ENCODE assay signal across 10 cellular contexts in the genomic region with DNA sequence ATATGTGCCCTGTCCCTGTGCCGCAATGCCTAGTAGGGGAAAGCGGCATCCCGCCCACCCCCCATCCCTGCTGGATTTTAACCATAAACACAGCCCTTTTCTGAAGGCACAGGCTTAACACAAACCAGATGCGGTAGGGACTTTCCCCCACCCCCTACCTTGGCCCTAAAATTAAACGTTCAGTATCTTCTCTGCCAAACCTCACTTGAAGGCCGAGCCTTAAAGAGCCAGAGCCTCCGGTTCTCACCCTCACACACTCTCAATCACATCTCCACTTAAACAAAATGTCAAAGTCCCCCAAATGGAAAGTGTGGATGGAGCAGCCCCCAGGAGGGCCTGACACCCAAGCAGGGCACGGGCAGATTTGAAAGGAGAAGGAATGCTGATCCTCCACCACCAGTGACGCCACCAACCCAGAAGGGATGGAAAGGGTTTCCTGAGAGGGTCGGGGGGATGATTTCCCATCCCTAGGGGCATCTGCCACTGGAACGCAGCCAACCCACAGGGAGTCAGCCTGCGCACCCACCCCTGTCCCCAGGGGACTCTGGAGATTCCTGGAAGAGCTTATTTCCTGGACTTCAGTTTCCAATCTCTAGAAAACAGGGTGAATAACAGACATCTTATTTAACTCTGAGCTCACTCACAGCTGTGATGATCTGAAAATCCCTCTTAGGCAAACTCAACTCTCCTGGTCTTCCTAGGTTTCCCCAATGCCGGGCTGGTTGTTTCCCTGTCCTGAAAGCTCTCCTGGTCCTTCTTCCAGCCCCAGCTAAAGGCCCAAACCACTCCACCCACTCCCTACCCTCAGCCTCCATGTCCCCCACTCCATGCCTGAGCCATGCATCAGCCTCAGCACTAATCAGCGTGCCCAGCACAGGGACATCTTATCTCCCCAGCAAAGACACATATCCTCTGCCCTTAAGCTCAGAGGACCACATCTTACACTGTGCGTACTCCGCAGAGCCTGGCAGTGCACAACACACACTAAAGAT. TPM values are rescaled to one million over a fixed set of nuclear protein-coding genes. Genes with fewer than 3 reads are reported as not detected.
DNase-seq lines count a peak whose midpoint lies in the region; ATAC-seq and TF ChIP-seq lines count a peak whose summit lies in the region.
"Had no signal": no experiment of that assay in that cellular context is flagged by ENCODE, and none has a peak within 500 bp of the region (broad histone marks: within the 10 kb centered on the region; RNA-seq: fewer than 3 reads in every experiment).

No MANE protein-coding gene starts in this region.

- no peaks in the 10 kb centered on the region for H3K9me3 Mint-ChIP-seq in endodermal cell
- peaks cover 4% of the 10 kb centered on the region for H3K9me3 Mint-ChIP-seq in neural crest cell

- H3K4me1 Mint-ChIP-seq in endodermal cell (peaks cover 57% of the 10 kb centered on the region), neural crest cell (peaks cover 45% of the 10 kb centered on the region)

- ATAC-seq in HG03432 (IDR thresholded peaks at IDR 0.05; ENCODE audit: unreplicated experiment): no peak
- no peak for ATAC-seq in HG03457 (IDR thresholded peaks at IDR 0.05; ENCODE audit: unreplicated experiment)
- no peak for ATAC-seq in GM19467 (IDR thresholded peaks at IDR 0.05; ENCODE audit: unreplicated experiment)

- no peak overlapping the region for H3K4me3 ChIP-seq in endodermal cell (ENCODE audit: low read length)

- 93 to 97% methylated on average over 6 to 16 of the region's 16 CpGs for WGBS in endodermal cell (ENCODE audit: insufficient coverage in 1 of 2, insufficient read length in 1 of 2), 2 experiments

- H3K9ac ChIP-seq in endodermal cell (ENCODE audit: extremely low read depth, low read length, poor library complexity, severe bottlenecking): no peak overlapping the region

- H3K36me3 Mint-ChIP-seq in endodermal cell (ENCODE audit: low read depth): peaks cover 40% of the 10 kb centered on the region
- peaks cover 2% of the 10 kb centered on the region for H3K36me3 Mint-ChIP-seq in neural crest cell (ENCODE audit: low read depth)

- H3K36me3 ChIP-seq in endodermal cell (ENCODE audit: control insufficient read depth, insufficient read depth, low read length): peaks cover 46% of the 10 kb centered on the region

- peak overlapping the region; percentile 71 for H3K27ac Mint-ChIP-seq in endodermal cell
- peak overlapping the region; percentile 48 for H3K27ac Mint-ChIP-seq in neural crest cell (ENCODE audit: unreplicated experiment)

- H3K27ac ChIP-seq in endodermal cell (ENCODE audit: low read depth, low read length): no peak overlapping the region

- H3K9me3 ChIP-seq in endodermal cell (ENCODE audit: control insufficient read depth, low read length): no peaks in the 10 kb centered on the region

- H3K27me3 Mint-ChIP-seq in endodermal cell (ENCODE audit: insufficient read depth) (no peaks in the 10 kb centered on the region), neural crest cell (ENCODE audit: low read depth) (no peaks in the 10 kb centered on the region)

- no peaks in the 10 kb centered on the region for H3K27me3 ChIP-seq in endodermal cell (ENCODE audit: control insufficient read depth, insufficient read depth, low read length, poor library complexity, severe bottlenecking)

- H3K4me1 ChIP-seq in endodermal cell (ENCODE audit: control insufficient read depth, insufficient read depth, low read length): peaks cover 8% of the 10 kb centered on the region

- TF ChIP-seq CTCF in AG09319 (IDR thresholded peaks at IDR 0.05; ENCODE audit: low read depth, low read length): no peak
- no peak for TF ChIP-seq CTCF in endodermal cell (conservative IDR thresholded peaks at IDR 0.05)
- TF ChIP-seq CTCF in neural crest cell (conservative IDR thresholded peaks at IDR 0.05): no peak

- DNase-seq in AG09319 (ENCODE audit: extremely low read depth, low read depth): peak; percentile 45
- DNase-seq in NCI-H82 treated with DMSO at 0.1 percent for 48 hours (lab: John Stamatoyannopoulos, UW; ENCODE audit: unreplicated experiment): peak; percentile 56
- DNase-seq in endodermal cell: no peak
- no peak for DNase-seq in neural crest cell (ENCODE audit: low read depth, low spot score)
- DNase-seq in HT-29 (ENCODE audit: low spot score): no peak
- DNase-seq: cortex of kidney, GF-D8 had no signal

- H3K4me3 Mint-ChIP-seq in endodermal cell: no peak overlapping the region
- H3K4me3 Mint-ChIP-seq in neural crest cell: no peak overlapping the region

RNA-seq across cellular contexts. Expression of gene ACTN1, which starts 26.3 kb away (rescaled TPM):
- 100 to 1,000 TPM; 190 to 275 TPM for total RNA-seq in endodermal cell
- polyA plus RNA-seq in endodermal cell (2013, experiment 1 of 2): 115 TPM
- 126 TPM for polyA plus RNA-seq in endodermal cell (2013, experiment 2 of 2)
- total RNA-seq in neural crest cell: 73.9 and 77.1 TPM in 2 replicates
- total RNA-seq in HT-29 (2014; rRNA removed; shearing (Covaris generic)): 104 and 115 TPM in 2 replicates

Comparison
In these comparisons a context has a peak if more than half of its experiments do, and no peak if none do; other contexts are left out.
1. DNase-seq: peak in AG09319 (single experiment) and NCI-H82 treated with DMSO at 0.1 percent for 48 hours (single experiment); none in endodermal cell (single experiment), neural crest cell (single experiment) and HT-29 (single experiment).